ENCODE assay signal across 7 cellular contexts in the genomic region with DNA sequence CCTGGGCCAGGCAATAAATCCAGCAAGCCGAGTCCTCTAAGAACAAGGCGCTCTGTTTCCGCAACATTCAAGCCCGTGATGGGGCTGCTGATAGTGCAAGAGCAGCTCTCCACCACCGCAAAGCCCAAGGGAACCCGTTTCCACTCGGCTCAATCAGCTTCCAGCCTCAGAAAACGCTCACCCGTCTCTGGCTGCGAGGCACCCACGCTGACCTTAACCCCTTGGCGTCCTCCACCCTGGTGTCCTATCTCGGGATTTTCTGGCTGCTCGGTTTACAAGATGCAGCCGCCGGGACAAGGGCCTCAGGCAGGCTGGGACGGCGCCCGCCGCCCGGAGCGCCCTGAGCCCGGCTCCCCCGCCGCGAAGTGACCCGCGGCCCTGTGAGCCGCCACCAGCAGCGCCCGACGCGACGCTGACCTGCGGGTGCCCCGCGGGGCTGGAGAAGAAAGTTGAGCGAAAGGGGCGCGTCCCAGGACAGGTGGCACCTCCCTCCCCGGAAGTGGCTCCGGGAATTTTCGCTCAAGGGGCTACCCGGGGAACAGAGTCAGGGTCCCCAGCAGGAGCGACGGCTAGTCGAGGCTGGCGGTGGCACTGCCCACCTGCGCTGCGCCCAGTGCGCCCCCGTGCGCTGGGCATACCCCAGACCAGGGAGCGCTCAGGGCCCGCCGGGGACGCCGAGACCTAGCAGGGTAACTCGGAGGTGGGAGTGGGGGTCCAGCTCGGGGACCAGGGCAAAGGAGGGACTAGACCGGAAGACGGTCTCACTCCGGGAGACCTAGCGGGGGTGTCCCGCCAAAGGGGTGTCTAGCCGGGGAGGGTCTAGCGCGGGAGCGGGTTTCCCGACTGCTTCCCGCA. TPM values are rescaled to one million over a fixed set of nuclear protein-coding genes. Genes with fewer than 3 reads are reported as not detected.
DNase-seq lines count a peak whose midpoint lies in the region; ATAC-seq and TF ChIP-seq lines count a peak whose summit lies in the region.

No MANE protein-coding gene starts in this region.

- H3K4me1 Mint-ChIP-seq in WTC11: peaks cover 18% of the 10 kb centered on the region

- H3K27ac ChIP-seq in suprapubic skin: peak overlapping the region; percentile 87

- H3K4me1 ChIP-seq in ES-I3 (ENCODE audit: insufficient read depth, low read length): no peaks in the 10 kb centered on the region; the same call in 1 of the 2 replicates
- peaks cover 18% of the 10 kb centered on the region for H3K4me1 ChIP-seq in mononuclear cell (ENCODE audit: insufficient read depth, low read length)
- H3K4me1 ChIP-seq in suprapubic skin: peaks cover 16% of the 10 kb centered on the region

- ATAC-seq in WTC11: peak; percentile 48
- ATAC-seq in esophagus mucosa: peak; percentile 54

- H3K36me3 ChIP-seq in ES-I3 (ENCODE audit: insufficient read depth, low read length): 0 out of 2 replicates have a peak, but pooled peaks cover 4% of the 10 kb centered on the region
- no peaks in the 10 kb centered on the region for H3K36me3 ChIP-seq in suprapubic skin

- TF ChIP-seq EP300 in suprapubic skin (IDR thresholded peaks at IDR 0.05): no peak

- peak overlapping the region; percentile 90 for H3K9ac ChIP-seq in ES-I3 (ENCODE audit: low read depth, low read length)

- H3K9me3 Mint-ChIP-seq in WTC11: no peaks in the 10 kb centered on the region

- peaks cover 35% of the 10 kb centered on the region for H3K27me3 Mint-ChIP-seq in WTC11 (ENCODE audit: low read depth)

- 0% methylated on average over 7 of the region's 71 CpGs for WGBS in suprapubic skin

- TF ChIP-seq POLR2A in suprapubic skin (IDR thresholded peaks at IDR 0.05): no peak

- H3K27me3 ChIP-seq in mononuclear cell (ENCODE audit: insufficient read depth, low read length) (peaks cover 46% of the 10 kb centered on the region), suprapubic skin (no peaks in the 10 kb centered on the region)

- POLR2A ChIA-PET in WTC11 (lab: Charles Lee): interaction anchor here (0.5 to 0.7 kb wide), 2 partner anchors 23 to 86 kb away, joined by 3 to 4 read pairs; no protein-coding TSS in a partner anchor

- no peaks in the 10 kb centered on the region for H3K9me3 ChIP-seq in ES-I3 (ENCODE audit: control insufficient read depth, insufficient read depth, low read length)
- H3K9me3 ChIP-seq in mononuclear cell (ENCODE audit: low read depth, low read length): no peaks in the 10 kb centered on the region
- no peaks in the 10 kb centered on the region for H3K9me3 ChIP-seq in suprapubic skin

- peak; percentile 43 for DNase-seq in HuH-7 (ENCODE audit: low spot score)
- DNase-seq in WTC11 (ENCODE audit: low spot score): peak; percentile 36
- peak; percentile 88 to 91 for DNase-seq in suprapubic skin (ENCODE audit: low spot score in 2 of 2)
- DNase-seq in NCI-H2196 treated with DMSO at 0.1 percent for 48 hours (lab: John Stamatoyannopoulos, UW; ENCODE audit: unreplicated experiment): no peak

- no peak for TF ChIP-seq CTCF in WTC11 (IDR thresholded peaks at IDR 0.05)
- no peak for TF ChIP-seq CTCF in suprapubic skin (IDR thresholded peaks at IDR 0.05)

- H3K4me3 Mint-ChIP-seq in WTC11: peak overlapping the region; percentile 73

- CTCF ChIA-PET in WTC11 (lab: Charles Lee): interaction anchor here (0.6 to 1.4 kb wide), 7 partner anchors 9 to 83 kb away, joined by 3 to 5 read pairs (median 3); a partner anchor contains a TSS

- H3K4me3 ChIP-seq in mononuclear cell (ENCODE audit: low read length): peak overlapping the region; percentile 42
- peak overlapping the region; percentile 91 for H3K4me3 ChIP-seq in suprapubic skin

- H3K36me3 Mint-ChIP-seq in WTC11: no peaks in the 10 kb centered on the region

- H3K27ac Mint-ChIP-seq in WTC11: no peak overlapping the region

TF ChIP-seq in WTC11, 78 proteins besides CTCF, POLR2A, EP300 and RAD21 (continues in another document):
- no peak for TF ChIP-seq EMX1 (CRISPR knock-in tag; IDR thresholded peaks at IDR 0.05)
- TF ChIP-seq, protein P1, sequence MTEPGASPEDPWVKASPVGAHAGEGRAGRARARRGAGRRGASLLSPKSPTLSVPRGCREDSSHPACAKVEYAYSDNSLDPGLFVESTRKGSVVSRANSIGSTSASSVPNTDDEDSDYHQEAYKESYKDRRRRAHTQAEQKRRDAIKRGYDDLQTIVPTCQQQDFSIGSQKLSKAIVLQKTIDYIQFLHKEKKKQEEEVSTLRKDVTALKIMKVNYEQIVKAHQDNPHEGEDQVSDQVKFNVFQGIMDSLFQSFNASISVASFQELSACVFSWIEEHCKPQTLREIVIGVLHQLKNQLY (CRISPR knock-in tag; IDR thresholded peaks at IDR 0.05): no peak
- TF ChIP-seq, protein P2, sequence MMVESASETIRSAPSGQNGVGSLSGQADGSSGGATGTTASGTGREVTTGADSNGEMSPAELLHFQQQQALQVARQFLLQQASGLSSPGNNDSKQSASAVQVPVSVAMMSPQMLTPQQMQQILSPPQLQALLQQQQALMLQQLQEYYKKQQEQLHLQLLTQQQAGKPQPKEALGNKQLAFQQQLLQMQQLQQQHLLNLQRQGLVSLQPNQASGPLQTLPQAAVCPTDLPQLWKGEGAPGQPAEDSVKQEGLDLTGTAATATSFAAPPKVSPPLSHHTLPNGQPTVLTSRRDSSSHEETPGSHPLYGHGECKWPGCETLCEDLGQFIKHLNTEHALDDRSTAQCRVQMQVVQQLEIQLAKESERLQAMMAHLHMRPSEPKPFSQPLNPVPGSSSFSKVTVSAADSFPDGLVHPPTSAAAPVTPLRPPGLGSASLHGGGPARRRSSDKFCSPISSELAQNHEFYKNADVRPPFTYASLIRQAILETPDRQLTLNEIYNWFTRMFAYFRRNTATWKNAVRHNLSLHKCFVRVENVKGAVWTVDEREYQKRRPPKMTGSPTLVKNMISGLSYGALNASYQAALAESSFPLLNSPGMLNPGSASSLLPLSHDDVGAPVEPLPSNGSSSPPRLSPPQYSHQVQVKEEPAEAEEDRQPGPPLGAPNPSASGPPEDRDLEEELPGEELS (CRISPR knock-in tag; IDR thresholded peaks at IDR 0.05): peak; percentile 50; the same call in 1 of the 2 replicates
- TF ChIP-seq, protein P3, sequence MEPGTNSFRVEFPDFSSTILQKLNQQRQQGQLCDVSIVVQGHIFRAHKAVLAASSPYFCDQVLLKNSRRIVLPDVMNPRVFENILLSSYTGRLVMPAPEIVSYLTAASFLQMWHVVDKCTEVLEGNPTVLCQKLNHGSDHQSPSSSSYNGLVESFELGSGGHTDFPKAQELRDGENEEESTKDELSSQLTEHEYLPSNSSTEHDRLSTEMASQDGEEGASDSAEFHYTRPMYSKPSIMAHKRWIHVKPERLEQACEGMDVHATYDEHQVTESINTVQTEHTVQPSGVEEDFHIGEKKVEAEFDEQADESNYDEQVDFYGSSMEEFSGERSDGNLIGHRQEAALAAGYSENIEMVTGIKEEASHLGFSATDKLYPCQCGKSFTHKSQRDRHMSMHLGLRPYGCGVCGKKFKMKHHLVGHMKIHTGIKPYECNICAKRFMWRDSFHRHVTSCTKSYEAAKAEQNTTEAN (CRISPR knock-in tag; IDR thresholded peaks at IDR 0.05): no peak
- TF ChIP-seq, protein P4, sequence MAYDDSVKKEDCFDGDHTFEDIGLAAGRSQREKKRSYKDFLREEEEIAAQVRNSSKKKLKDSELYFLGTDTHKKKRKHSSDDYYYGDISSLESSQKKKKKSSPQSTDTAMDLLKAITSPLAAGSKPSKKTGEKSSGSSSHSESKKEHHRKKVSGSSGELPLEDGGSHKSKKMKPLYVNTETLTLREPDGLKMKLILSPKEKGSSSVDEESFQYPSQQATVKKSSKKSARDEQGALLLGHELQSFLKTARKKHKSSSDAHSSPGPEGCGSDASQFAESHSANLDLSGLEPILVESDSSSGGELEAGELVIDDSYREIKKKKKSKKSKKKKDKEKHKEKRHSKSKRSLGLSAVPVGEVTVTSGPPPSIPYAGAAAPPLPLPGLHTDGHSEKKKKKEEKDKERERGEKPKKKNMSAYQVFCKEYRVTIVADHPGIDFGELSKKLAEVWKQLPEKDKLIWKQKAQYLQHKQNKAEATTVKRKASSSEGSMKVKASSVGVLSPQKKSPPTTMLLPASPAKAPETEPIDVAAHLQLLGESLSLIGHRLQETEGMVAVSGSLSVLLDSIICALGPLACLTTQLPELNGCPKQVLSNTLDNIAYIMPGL (CRISPR knock-in tag; IDR thresholded peaks at IDR 0.05): peak; percentile 82; the same call in 1 of the 2 replicates
- no peak for TF ChIP-seq GTF2I (CRISPR knock-in tag; conservative IDR thresholded peaks at IDR 0.05)
- TF ChIP-seq FOXK1 (CRISPR knock-in tag; IDR thresholded peaks at IDR 0.05): 0 out of 2 replicates have a peak, but pooled peaks have one; percentile 8
- peak; percentile 15; the same call in 1 of the 2 replicates for TF ChIP-seq ETV6 (CRISPR knock-in tag; IDR thresholded peaks at IDR 0.05)
- TF ChIP-seq, protein P5, sequence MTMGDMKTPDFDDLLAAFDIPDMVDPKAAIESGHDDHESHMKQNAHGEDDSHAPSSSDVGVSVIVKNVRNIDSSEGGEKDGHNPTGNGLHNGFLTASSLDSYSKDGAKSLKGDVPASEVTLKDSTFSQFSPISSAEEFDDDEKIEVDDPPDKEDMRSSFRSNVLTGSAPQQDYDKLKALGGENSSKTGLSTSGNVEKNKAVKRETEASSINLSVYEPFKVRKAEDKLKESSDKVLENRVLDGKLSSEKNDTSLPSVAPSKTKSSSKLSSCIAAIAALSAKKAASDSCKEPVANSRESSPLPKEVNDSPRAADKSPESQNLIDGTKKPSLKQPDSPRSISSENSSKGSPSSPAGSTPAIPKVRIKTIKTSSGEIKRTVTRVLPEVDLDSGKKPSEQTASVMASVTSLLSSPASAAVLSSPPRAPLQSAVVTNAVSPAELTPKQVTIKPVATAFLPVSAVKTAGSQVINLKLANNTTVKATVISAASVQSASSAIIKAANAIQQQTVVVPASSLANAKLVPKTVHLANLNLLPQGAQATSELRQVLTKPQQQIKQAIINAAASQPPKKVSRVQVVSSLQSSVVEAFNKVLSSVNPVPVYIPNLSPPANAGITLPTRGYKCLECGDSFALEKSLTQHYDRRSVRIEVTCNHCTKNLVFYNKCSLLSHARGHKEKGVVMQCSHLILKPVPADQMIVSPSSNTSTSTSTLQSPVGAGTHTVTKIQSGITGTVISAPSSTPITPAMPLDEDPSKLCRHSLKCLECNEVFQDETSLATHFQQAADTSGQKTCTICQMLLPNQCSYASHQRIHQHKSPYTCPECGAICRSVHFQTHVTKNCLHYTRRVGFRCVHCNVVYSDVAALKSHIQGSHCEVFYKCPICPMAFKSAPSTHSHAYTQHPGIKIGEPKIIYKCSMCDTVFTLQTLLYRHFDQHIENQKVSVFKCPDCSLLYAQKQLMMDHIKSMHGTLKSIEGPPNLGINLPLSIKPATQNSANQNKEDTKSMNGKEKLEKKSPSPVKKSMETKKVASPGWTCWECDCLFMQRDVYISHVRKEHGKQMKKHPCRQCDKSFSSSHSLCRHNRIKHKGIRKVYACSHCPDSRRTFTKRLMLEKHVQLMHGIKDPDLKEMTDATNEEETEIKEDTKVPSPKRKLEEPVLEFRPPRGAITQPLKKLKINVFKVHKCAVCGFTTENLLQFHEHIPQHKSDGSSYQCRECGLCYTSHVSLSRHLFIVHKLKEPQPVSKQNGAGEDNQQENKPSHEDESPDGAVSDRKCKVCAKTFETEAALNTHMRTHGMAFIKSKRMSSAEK (CRISPR knock-in tag; IDR thresholded peaks at IDR 0.05; ENCODE audit: borderline replicate concordance): no peak

RNA-seq across cellular contexts. Expression of a gene that starts 18.1 kb away (rescaled TPM):
- total RNA-seq in WTC11 (2021) (0.18 to 0.39 TPM (median 0.37 TPM) in 3 replicates), esophagus mucosa (not detected), mononuclear cell (not detected), suprapubic skin (not detected)
